26 cellular contexts compared by ENCODE assay signal in the genomic region with DNA sequence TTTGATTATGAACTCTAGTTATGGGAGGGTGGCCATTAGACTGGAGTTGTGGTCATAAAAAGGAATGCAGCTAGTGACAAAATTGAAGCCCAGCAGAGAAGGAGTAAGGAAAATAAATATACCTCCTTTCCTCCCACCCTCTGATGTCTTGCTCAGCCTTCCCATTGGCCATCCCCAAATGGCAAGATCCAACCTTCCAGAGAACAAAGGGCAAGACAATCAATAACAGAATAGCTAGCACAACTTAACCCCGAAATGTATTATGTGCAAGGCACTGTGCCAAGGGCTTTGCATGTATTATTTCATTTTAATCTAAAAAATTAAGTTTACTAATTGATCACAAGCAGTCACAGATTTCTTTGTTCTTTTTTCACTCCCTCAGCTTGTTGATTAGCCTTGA. TPM values are rescaled to one million over a fixed set of nuclear protein-coding genes. Genes with fewer than 3 reads are reported as not detected.
DNase-seq lines count a peak whose midpoint lies in the region; ATAC-seq and TF ChIP-seq lines count a peak whose summit lies in the region.
"Had no signal": no experiment of that assay in that cellular context is flagged by ENCODE, and none has a peak within 500 bp of the region (broad histone marks: within the 10 kb centered on the region; RNA-seq: fewer than 3 reads in every experiment).

No MANE protein-coding gene starts in this region.

- H3K27ac Mint-ChIP-seq in osteocyte (ENCODE audit: unreplicated experiment), result peak overlapping the region; percentile 86
- H3K27ac Mint-ChIP-seq: activated CD8-positive, alpha-beta T cell treated with anti-CD3 and anti-CD28 coated beads for 36 hours; activated naive CD8-positive, alpha-beta T cell treated with anti-CD3 and anti-CD28 coated beads for 36 hours had no signal

- in situ Hi-C loops in transverse colon (cut with MboI; ENCODE audit: low pct_ligation_motif_present in 1 of 4, low pct_unique_long_range_greater_than_20kb in 1 of 4, low sequenced_read_pairs in 3 of 4), result loop anchor here in 3 of 4 donors (25.0 kb wide), 2 partner anchors 121 to 296 kb away; no protein-coding TSS in a partner anchor

- ATAC-seq in heart left ventricle (no peak), left ventricle myocardium superior (no peak), GM18909 (IDR thresholded peaks at IDR 0.05; ENCODE audit: poor library complexity, unreplicated experiment) (no peak)
- ATAC-seq: activated CD8-positive, alpha-beta T cell treated with anti-CD3 and anti-CD28 coated beads for 36 hours; GM12878; SK-N-SH treated with all-trans-retinoic acid at 6 μM for 48 hours had no signal

- peaks cover 18% of the 10 kb centered on the region for H3K36me3 Mint-ChIP-seq in osteocyte (ENCODE audit: unreplicated experiment)

- H3K4me1 ChIP-seq in heart left ventricle (peaks cover 0 to 52% (median 23%) of the 10 kb centered on the region in 12 donors), esophagus muscularis mucosa (peaks cover 19 to 67% (median 56%) of the 10 kb centered on the region in 4 donors), transverse colon (peaks cover 0 to 54% (median 21%) of the 10 kb centered on the region in 4 donors), suprapubic skin (peaks cover 12% of the 10 kb centered on the region)

- H3K36me3 ChIP-seq in heart left ventricle, result peaks cover 0 to 2% (median 0%) of the 10 kb centered on the region in 9 donors
- no peaks in the 10 kb centered on the region for H3K36me3 ChIP-seq in esophagus muscularis mucosa
- H3K36me3 ChIP-seq in transverse colon, result no peaks in the 10 kb centered on the region
- no peaks in the 10 kb centered on the region for H3K36me3 ChIP-seq in suprapubic skin

- TF ChIP-seq EP300 in esophagus muscularis mucosa (IDR thresholded peaks at IDR 0.05), result no peak
- no peak for TF ChIP-seq EP300 in transverse colon (IDR thresholded peaks at IDR 0.05; ENCODE audit: low read depth)
- no peak for TF ChIP-seq EP300 in suprapubic skin (IDR thresholded peaks at IDR 0.05)

- no peak for TF ChIP-seq CTCF in heart left ventricle (IDR thresholded peaks at IDR 0.05)
- no peak for TF ChIP-seq CTCF in esophagus muscularis mucosa (IDR thresholded peaks at IDR 0.05)
- no peak for TF ChIP-seq CTCF in osteocyte (IDR thresholded peaks at IDR 0.05)
- TF ChIP-seq CTCF in transverse colon (IDR thresholded peaks at IDR 0.05), result no peak
- no peak for TF ChIP-seq CTCF in suprapubic skin (IDR thresholded peaks at IDR 0.05)

- peaks cover 77% of the 10 kb centered on the region for H3K4me1 Mint-ChIP-seq in osteocyte (ENCODE audit: unreplicated experiment)

- WGBS in heart left ventricle, 4 donors, result 66 to 77% (median 75%) methylated on average over 1 of the region's 1 CpG
- 69% methylated on average over 1 of the region's 1 CpG for WGBS in esophagus muscularis mucosa
- 86 to 88% methylated on average over 1 of the region's 1 CpG for WGBS in transverse colon (ENCODE audit: low coverage in 1 of 2), 2 donors
- WGBS in suprapubic skin, result 87% methylated on average over 1 of the region's 1 CpG

- H3K9me3 ChIP-seq in heart left ventricle, result no peaks in the 10 kb centered on the region
- no peaks in the 10 kb centered on the region for H3K9me3 ChIP-seq in esophagus muscularis mucosa
- H3K9me3 ChIP-seq in transverse colon, result no peaks in the 10 kb centered on the region
- no peaks in the 10 kb centered on the region for H3K9me3 ChIP-seq in suprapubic skin

- H3K27ac ChIP-seq in heart left ventricle (peak overlapping the region in 6 of 12 donors; percentile 2 to 96 (median 89)), esophagus muscularis mucosa (replicated peaks in 1 of 4) (peak overlapping the region; percentile 92 to 96 (median 94)), transverse colon (peak overlapping the region; percentile 91 to 98 (median 95)), suprapubic skin (no peak overlapping the region)
- H3K27ac ChIP-seq: GM23248, HL-60 had no signal

- TF ChIP-seq POLR2A in heart left ventricle (IDR thresholded peaks at IDR 0.05), result no peak
- TF ChIP-seq POLR2A in esophagus muscularis mucosa (IDR thresholded peaks at IDR 0.05; ENCODE audit: low read depth), result no peak
- no peak for TF ChIP-seq POLR2A in transverse colon (IDR thresholded peaks at IDR 0.05)
- TF ChIP-seq POLR2A in suprapubic skin (IDR thresholded peaks at IDR 0.05), result no peak

- H3K9me3 Mint-ChIP-seq in osteocyte (ENCODE audit: unreplicated experiment), result no peaks in the 10 kb centered on the region
- H3K9me3 Mint-ChIP-seq: activated CD8-positive, alpha-beta T cell treated with anti-CD3 and anti-CD28 coated beads for 36 hours; activated naive CD8-positive, alpha-beta T cell treated with anti-CD3 and anti-CD28 coated beads for 36 hours; central memory CD8-positive, alpha-beta T cell had no signal

- DNase-seq in heart left ventricle, result no peak
- DNase-seq in left ventricle myocardium superior, result no peak
- no peak for DNase-seq in esophagus muscularis mucosa (ENCODE audit: extremely low spot score)
- DNase-seq in osteocyte (ENCODE audit: extremely low spot score, unreplicated experiment), result no peak
- DNase-seq in transverse colon, result no peak
- DNase-seq in suprapubic skin (ENCODE audit: low spot score in 2 of 2), result no peak
- no peak for DNase-seq in central memory CD4-positive, alpha-beta T cell
- DNase-seq: 8988T; activated CD8-positive, alpha-beta T cell treated with anti-CD3 and anti-CD28 coated beads for 36 hours; activated effector memory CD4-positive, alpha-beta T cell treated with Interleukin-2 at 50 U/mL for 16 hours; activated naive CD8-positive, alpha-beta T cell treated with anti-CD3 and anti-CD28 coated beads for 36 hours; activated T-cell treated with anti-CD3 and anti-CD28 coated beads for 4 hours; GM23248; mesenchymal stem cell; NCI-H1694 treated with DMSO at 0.1 percent for 48 hours; NCI-H2171; NCI-H510A; nucleus accumbens; OCI-M1; stimulated activated CD4-positive, alpha-beta T cell treated with anti-CD3 and anti-CD28 coated beads, Interleukin-4, amount 100 ng/mL, for 1 hour; T-helper 2 cell had no signal

- H3K4me3 Mint-ChIP-seq in osteocyte (ENCODE audit: unreplicated experiment), result peak overlapping the region; percentile 96
- H3K4me3 Mint-ChIP-seq: activated naive CD8-positive, alpha-beta T cell treated with anti-CD3 and anti-CD28 coated beads for 36 hours; central memory CD8-positive, alpha-beta T cell had no signal

- H3K27me3 Mint-ChIP-seq in osteocyte (ENCODE audit: unreplicated experiment), result no peaks in the 10 kb centered on the region
- H3K27me3 Mint-ChIP-seq: activated CD8-positive, alpha-beta T cell treated with anti-CD3 and anti-CD28 coated beads for 36 hours; activated naive CD8-positive, alpha-beta T cell treated with anti-CD3 and anti-CD28 coated beads for 36 hours had no signal

- H3K4me3 ChIP-seq in heart left ventricle (peak overlapping the region in 8 of 12 donors; percentile 64 to 83 (median 74)), esophagus muscularis mucosa (peak overlapping the region; percentile 69 to 85 (median 74)), transverse colon (no peak overlapping the region), suprapubic skin (no peak overlapping the region)
- H3K4me3 ChIP-seq: GM12878, GM23248 had no signal

- H3K27me3 ChIP-seq in heart left ventricle, result no peaks in the 10 kb centered on the region
- no peaks in the 10 kb centered on the region for H3K27me3 ChIP-seq in esophagus muscularis mucosa
- no peaks in the 10 kb centered on the region for H3K27me3 ChIP-seq in transverse colon
- H3K27me3 ChIP-seq in suprapubic skin, result no peaks in the 10 kb centered on the region

- intact Hi-C loops in heart left ventricle (cut with DNase I) (loop anchor here in 2 of 10 donors (5.0 to 10.0 kb wide), 2 partner anchors 103 to 116 kb away; no protein-coding TSS in a partner anchor), left ventricle myocardium superior (cut with micrococcal nuclease) (no loop called here), esophagus muscularis mucosa (cut with DNase I) (loop anchor here (10.0 kb wide), 2 partner anchors 53 to 103 kb away; no protein-coding TSS in a partner anchor), transverse colon (cut with DNase I; ENCODE audit: low total_unique reads) (no loop called here)

RNA-seq across cellular contexts. Expression of a gene that starts 3.6 kb away (rescaled TPM):
- 10 to 100 TPM; 20.9 to 52.0 (median 24.6) TPM for total RNA-seq in heart left ventricle
- polyA plus RNA-seq in heart left ventricle, result 1 to 10 TPM; 5.5 to 9.1 TPM
- 29.2 TPM for total RNA-seq in left ventricle myocardium superior
- total RNA-seq in esophagus muscularis mucosa, result 100 to 1,000 TPM; 228 to 302 (median 235) TPM
- total RNA-seq in osteocyte, result 143 and 150 TPM in 2 replicates
- total RNA-seq in transverse colon, result 10 to 100 TPM; 42.6 to 83.2 (median 48.0) TPM
- total RNA-seq in suprapubic skin, result 1 to 10 TPM; 2.4 to 9.8 (median 5.9) TPM

RNA-seq across cellular contexts. Expression of a gene that starts 3.6 kb away (rescaled TPM):
- total RNA-seq in heart left ventricle (10 to 100 TPM; 12.8 to 28.4 (median 20.1) TPM), left ventricle myocardium superior (22.5 TPM), esophagus muscularis mucosa (10 to 100 TPM; 43.1 to 77.7 (median 69.7) TPM), osteocyte (82.4 and 83.7 TPM in 2 replicates), transverse colon (10 to 100 TPM; 10.1 to 62.3 (median 16.8) TPM), suprapubic skin (10 to 100 TPM in 3 of 4 donors, 1 to 10 TPM in 1; 9.8 to 17.5 (median 11.2) TPM)
- 10 to 100 TPM in 1 of 2 donors, 1 to 10 TPM in 1; 4.3 to 16.8 TPM for polyA plus RNA-seq in heart left ventricle

Comparison
In these comparisons a context has a peak if more than half of its experiments do, and no peak if none do; other contexts are left out.
1. H3K4me3 ChIP-seq: peak in heart left ventricle (8 of 12) and esophagus muscularis mucosa (4 of 4); none in transverse colon (0 of 4) and suprapubic skin (single experiment).